ENCODE assay signal across 17 cellular contexts in genomic region chr10:114363745-114364460, GRCh38.
"Had no signal": no experiment of that assay in that cellular context is flagged by ENCODE, and none has a peak within 500 bp of the region (broad histone marks: within the 10 kb centered on the region; RNA-seq: fewer than 3 reads in every experiment).

No MANE protein-coding gene starts in this region.

- H3K4me3 ChIP-seq: breast epithelium, heart right ventricle, lung, skin epidermis, upper lobe of right lung had no signal

- H3K4me1 Mint-ChIP-seq: T-cell had no signal

- H3K36me3 Mint-ChIP-seq: T-cell had no signal

- H3K27ac Mint-ChIP-seq: T-cell had no signal

- ATAC-seq: heart right ventricle, T-cell, upper lobe of right lung had no signal

- DNase-seq: activated CD4-positive, CD25-positive, alpha-beta regulatory T cell treated with anti-CD3 and anti-CD28 coated beads, Interleukin-2, amount 50 U/mL, for 72 hours; activated naive CD4-positive, alpha-beta T cell treated with Interleukin-2 at 50 U/mL for 16 hours; activated T-cell treated with anti-CD3 and anti-CD28 coated beads for 4 hours; anterior cingulate cortex; cerebellar nuclear complex; effector CD8-positive, alpha-beta T cell; heart right ventricle; posterior cingulate gyrus; stimulated activated CD4-positive, alpha-beta T cell treated with anti-CD3 and anti-CD28 coated beads, Interleukin-4, amount 100 ng/mL, for 24 hours; stimulated activated naive CD4-positive, alpha-beta T cell treated with Interleukin-2 at 50 U/mL for 16 hours; T-cell; T-helper 9 cell; upper lobe of right lung had no signal

- H3K4me3 Mint-ChIP-seq: T-cell had no signal

- H3K9me3 Mint-ChIP-seq: T-cell had no signal

- H3K36me3 ChIP-seq: breast epithelium, heart right ventricle, neutrophil, upper lobe of right lung had no signal

- H3K27ac ChIP-seq: breast epithelium, heart right ventricle, neutrophil, skin epidermis, upper lobe of right lung had no signal

- H3K9me3 ChIP-seq: breast epithelium, heart right ventricle, neutrophil, upper lobe of right lung had no signal

- H3K27me3 ChIP-seq: breast epithelium, heart right ventricle, neutrophil, upper lobe of right lung had no signal
